In genomic region chr14:38107216-38107631, GRCh38 we compare ENCODE assay signal across 12 cellular contexts.
DNase-seq lines count a peak whose midpoint lies in the region; ATAC-seq and TF ChIP-seq lines count a peak whose summit lies in the region.
"Had no signal": no experiment of that assay in that cellular context is flagged by ENCODE, and none has a peak within 500 bp of the region (broad histone marks: within the 10 kb centered on the region; RNA-seq: fewer than 3 reads in every experiment).

No MANE protein-coding gene starts in this region.

- no peak for DNase-seq in activated CD4-positive, CD25-positive, alpha-beta regulatory T cell treated with anti-CD3 and anti-CD28 coated beads, Interleukin-2, amount 50 U/mL, for 72 hours
- peak; percentile 84 for DNase-seq in natural killer cell treated with Interleukin-12 subunit alpha and Interleukin-12 subunit beta and Interleukin-15 and Interleukin-18, amount 100 ng/mL, for 72 hours (ENCODE audit: low spot score)
- DNase-seq in NCI-H2227 (lab: John Stamatoyannopoulos, UW; ENCODE audit: unreplicated experiment) (no peak), NCI-H446 (lab: John Stamatoyannopoulos, UW) (no peak), upper lobe of right lung (no peak)
- DNase-seq: 8988T; activated CD8-positive, alpha-beta memory T cell treated with anti-CD3 and anti-CD28 coated beads, Interleukin-2, amount 10 ng/mL, durations not matched to agents 7 days and 5 days; effector CD4-positive, alpha-beta T cell; NCI-H2171 had no signal

- peaks cover 29 to 44% of the 10 kb centered on the region in 2 donors for H3K4me1 Mint-ChIP-seq in natural killer cell treated with Interleukin-12 subunit alpha and Interleukin-12 subunit beta and Interleukin-15 and Interleukin-18, amount 100 ng/mL, for 72 hours (ENCODE audit: low read depth in 2 of 2)

- no peaks in the 10 kb centered on the region for H3K36me3 ChIP-seq in upper lobe of right lung

- H3K27ac ChIP-seq in upper lobe of right lung: no peak overlapping the region

- no peaks in the 10 kb centered on the region for H3K27me3 Mint-ChIP-seq in natural killer cell treated with Interleukin-12 subunit alpha and Interleukin-12 subunit beta and Interleukin-15 and Interleukin-18, amount 100 ng/mL, for 72 hours
- H3K27me3 Mint-ChIP-seq: activated CD8-positive, alpha-beta memory T cell treated with anti-CD3 and anti-CD28 coated beads, Interleukin-2, amount 10 ng/mL, durations not matched to agents 7 days and 5 days had no signal

- ATAC-seq in activated CD4-positive, CD25-positive, alpha-beta regulatory T cell treated with anti-CD3 and anti-CD28 coated beads, Interleukin-2, amount 50 U/mL, for 24 hours: peak; percentile 61 to 69
- ATAC-seq in GM21825 (IDR thresholded peaks at IDR 0.05; ENCODE audit: unreplicated experiment) (peak; percentile 69), HG03460 (IDR thresholded peaks at IDR 0.05; ENCODE audit: unreplicated experiment) (peak; percentile 81), upper lobe of right lung (no peak)
- ATAC-seq in natural killer cell treated with Interleukin-12 subunit alpha and Interleukin-12 subunit beta and Interleukin-15 and Interleukin-18, amount 100 ng/mL, for 72 hours: peak; percentile 86 to 94
- ATAC-seq: activated CD8-positive, alpha-beta memory T cell treated with anti-CD3 and anti-CD28 coated beads, Interleukin-2, amount 10 ng/mL, durations not matched to agents 7 days and 5 days had no signal

- H3K27me3 ChIP-seq in upper lobe of right lung: no peaks in the 10 kb centered on the region

- peaks cover 25% of the 10 kb centered on the region for H3K36me3 Mint-ChIP-seq in natural killer cell treated with Interleukin-12 subunit alpha and Interleukin-12 subunit beta and Interleukin-15 and Interleukin-18, amount 100 ng/mL, for 72 hours

- peaks cover 20% of the 10 kb centered on the region for H3K9me3 Mint-ChIP-seq in natural killer cell treated with Interleukin-12 subunit alpha and Interleukin-12 subunit beta and Interleukin-15 and Interleukin-18, amount 100 ng/mL, for 72 hours

- H3K4me3 ChIP-seq in upper lobe of right lung: no peak overlapping the region

- H3K4me1 ChIP-seq in upper lobe of right lung: no peaks in the 10 kb centered on the region

- no peak for TF ChIP-seq CTCF in upper lobe of right lung (IDR thresholded peaks at IDR 0.05)

- H3K4me3 Mint-ChIP-seq in natural killer cell treated with Interleukin-12 subunit alpha and Interleukin-12 subunit beta and Interleukin-15 and Interleukin-18, amount 100 ng/mL, for 72 hours: peak overlapping the region; percentile 81
- H3K4me3 Mint-ChIP-seq: activated CD8-positive, alpha-beta memory T cell treated with anti-CD3 and anti-CD28 coated beads, Interleukin-2, amount 10 ng/mL, durations not matched to agents 7 days and 5 days had no signal

- H3K9me3 ChIP-seq in upper lobe of right lung: no peaks in the 10 kb centered on the region

- peak overlapping the region; percentile 87 to 97 for H3K27ac Mint-ChIP-seq in natural killer cell treated with Interleukin-12 subunit alpha and Interleukin-12 subunit beta and Interleukin-15 and Interleukin-18, amount 100 ng/mL, for 72 hours
- H3K27ac Mint-ChIP-seq: activated CD8-positive, alpha-beta memory T cell treated with anti-CD3 and anti-CD28 coated beads, Interleukin-2, amount 10 ng/mL, durations not matched to agents 7 days and 5 days had no signal

- intact Hi-C loops in upper lobe of right lung (cut with DNase I): no loop called here
